In genomic region chrX:130118396-130118795, GRCh38 we compare ENCODE assay signal across 9 cellular contexts. TPM values are rescaled to one million over a fixed set of nuclear protein-coding genes. Genes with fewer than 3 reads are reported as not detected.
DNase-seq lines count a peak whose midpoint lies in the region; ATAC-seq and TF ChIP-seq lines count a peak whose summit lies in the region.
"Had no signal": no experiment of that assay in that cellular context is flagged by ENCODE, and none has a peak within 500 bp of the region (broad histone marks: within the 10 kb centered on the region; RNA-seq: fewer than 3 reads in every experiment).

No MANE protein-coding gene starts in this region.

- DNase-seq in activated T-cell treated with anti-CD3 and anti-CD28 coated beads, Interleukin-2, amount 50 U/mL, for 72 hours = peak; percentile 13
- no peak for DNase-seq in activated T-cell treated with anti-CD3 and anti-CD28 coated beads for 4 hours
- peak; percentile 88 for DNase-seq in fibroblast of the aortic adventitia (ENCODE audit: low read depth)
- no peak for DNase-seq in Ammon's horn (ENCODE audit: low spot score)
- DNase-seq in mucosa of gallbladder (ENCODE audit: low spot score) = no peak
- no peak for DNase-seq in NCI-H187 (lab: John Stamatoyannopoulos, UW)

- ATAC-seq in activated T-cell treated with anti-CD3 and anti-CD28 coated beads, Interleukin-2, amount 50 U/mL, for 72 hours (replicated peaks in 1 of 2) = peak; percentile 20 to 33
- peak; percentile 28 for ATAC-seq in SK-N-SH treated with all-trans-retinoic acid at 6 μM for 48 hours

- H3K36me3 Mint-ChIP-seq in activated T-cell treated with anti-CD3 and anti-CD28 coated beads, Interleukin-2, amount 50 U/mL, for 72 hours (ENCODE audit: insufficient read depth in 2 of 2) = no peaks in the 10 kb centered on the region

- peak overlapping the region in 1 of 2 donors; percentile 23 for H3K4me3 Mint-ChIP-seq in activated T-cell treated with anti-CD3 and anti-CD28 coated beads, Interleukin-2, amount 50 U/mL, for 72 hours

- no peak for TF ChIP-seq CTCF in fibroblast of the aortic adventitia (IDR thresholded peaks at IDR 0.05; ENCODE audit: insufficient read depth, low read length)

- H3K9me3 ChIP-seq in stomach smooth muscle (ENCODE audit: control insufficient read depth in 2 of 2, low read length in 2 of 2) = no peaks in the 10 kb centered on the region

- H3K4me1 ChIP-seq in stomach smooth muscle (ENCODE audit: control insufficient read depth, insufficient read depth, low read length) = peaks cover 17% of the 10 kb centered on the region

- no peak overlapping the region for H3K27ac Mint-ChIP-seq in activated T-cell treated with anti-CD3 and anti-CD28 coated beads, Interleukin-2, amount 50 U/mL, for 72 hours

- peaks cover 48% of the 10 kb centered on the region for H3K4me1 Mint-ChIP-seq in activated T-cell treated with anti-CD3 and anti-CD28 coated beads, Interleukin-2, amount 50 U/mL, for 72 hours (ENCODE audit: low read depth)

- H3K36me3 ChIP-seq in stomach smooth muscle (ENCODE audit: control insufficient read depth in 2 of 2, insufficient read depth in 2 of 2, low read length in 2 of 2) = no peaks in the 10 kb centered on the region

- peaks cover 0 to 10% of the 10 kb centered on the region in 2 donors for H3K27me3 ChIP-seq in stomach smooth muscle (ENCODE audit: control insufficient read depth in 1 of 2, insufficient read depth in 2 of 2, low read length in 2 of 2)

- peak overlapping the region; percentile 11 for H3K27ac ChIP-seq in stomach smooth muscle (ENCODE audit: low read length)
- H3K27ac ChIP-seq: C4-2B had no signal

- no peaks in the 10 kb centered on the region for H3K9me3 Mint-ChIP-seq in activated T-cell treated with anti-CD3 and anti-CD28 coated beads, Interleukin-2, amount 50 U/mL, for 72 hours

- H3K27me3 Mint-ChIP-seq in activated T-cell treated with anti-CD3 and anti-CD28 coated beads, Interleukin-2, amount 50 U/mL, for 72 hours (ENCODE audit: low read depth) = peaks cover 7% of the 10 kb centered on the region

- H3K4me3 ChIP-seq in fibroblast of the aortic adventitia (ENCODE audit: low read depth, low read length) (peak overlapping the region; percentile 15), stomach smooth muscle (ENCODE audit: low read length in 2 of 2) (no peak overlapping the region)

- no peak overlapping the region for H3K9ac ChIP-seq in stomach smooth muscle (ENCODE audit: low read length in 2 of 2)

TF ChIP-seq in SK-N-SH treated with all-trans-retinoic acid at 6 μM for 48 hours, 23 proteins besides CTCF, POLR2A, EP300 and RAD21:
- TF ChIP-seq ZFP3 (CRISPR knock-in tag; IDR thresholded peaks at IDR 0.05) = no peak
- TF ChIP-seq ZNF8 (CRISPR knock-in tag; IDR thresholded peaks at IDR 0.05) = no peak
- TF ChIP-seq POU6F1 (CRISPR knock-in tag; IDR thresholded peaks at IDR 0.05; ENCODE audit: borderline replicate concordance, low read depth) = no peak
- TF ChIP-seq ZNF70 (CRISPR knock-in tag; IDR thresholded peaks at IDR 0.05) = no peak
- no peak for TF ChIP-seq TSHZ2 (CRISPR knock-in tag; IDR thresholded peaks at IDR 0.05)
- TF ChIP-seq OSR1 (CRISPR knock-in tag; IDR thresholded peaks at IDR 0.05) = no peak
- no peak for TF ChIP-seq ZNF565 (CRISPR knock-in tag; conservative IDR thresholded peaks at IDR 0.05; ENCODE audit: low read depth)
- no peak for TF ChIP-seq CSRNP3 (CRISPR knock-in tag; IDR thresholded peaks at IDR 0.05)
- TF ChIP-seq TOX (CRISPR knock-in tag; IDR thresholded peaks at IDR 0.05; ENCODE audit: borderline replicate concordance) = no peak
- no peak for TF ChIP-seq ZC3H10 (CRISPR knock-in tag; IDR thresholded peaks at IDR 0.05)
- no peak for TF ChIP-seq ISL1 (CRISPR knock-in tag; IDR thresholded peaks at IDR 0.05)
- no peak for TF ChIP-seq SNAI2 (CRISPR knock-in tag; IDR thresholded peaks at IDR 0.05)
- no peak for TF ChIP-seq PPARA (CRISPR knock-in tag; IDR thresholded peaks at IDR 0.05; ENCODE audit: borderline replicate concordance)
- no peak for TF ChIP-seq TCF4 (CRISPR knock-in tag; IDR thresholded peaks at IDR 0.05; ENCODE audit: borderline replicate concordance)
- TF ChIP-seq GLIS3 (CRISPR knock-in tag; IDR thresholded peaks at IDR 0.05) = no peak
- no peak for TF ChIP-seq BACH2 (CRISPR knock-in tag; IDR thresholded peaks at IDR 0.05; ENCODE audit: borderline replicate concordance)

RNA-seq across cellular contexts. Expression of gene ELF4, which starts 8.1 kb away (rescaled TPM):
- 10 to 100 TPM; 37.9 to 41.0 TPM for total RNA-seq in activated T-cell treated with anti-CD3 and anti-CD28 coated beads, Interleukin-2, amount 50 U/mL, for 72 hours
- total RNA-seq in fibroblast of the aortic adventitia (ENCODE audit: low replicate concordance) (9.6 and 16.6 TPM in 2 replicates), mucosa of gallbladder (12.5 TPM)

RNA-seq across cellular contexts. Expression of gene AIFM1, which starts 47.2 kb away (rescaled TPM):
- 10 to 100 TPM; 40.6 to 45.6 TPM for total RNA-seq in activated T-cell treated with anti-CD3 and anti-CD28 coated beads, Interleukin-2, amount 50 U/mL, for 72 hours
- total RNA-seq in fibroblast of the aortic adventitia (ENCODE audit: low replicate concordance) (18.1 and 20.9 TPM in 2 replicates), mucosa of gallbladder (41.3 TPM)

RNA-seq across cellular contexts. Expression of gene RAB33A, which starts 53.4 kb away (rescaled TPM):
- 10 to 100 TPM; 22.9 to 23.3 TPM for total RNA-seq in activated T-cell treated with anti-CD3 and anti-CD28 coated beads, Interleukin-2, amount 50 U/mL, for 72 hours
- 3.0 TPM in 1 of 2 replicates, not detected in the other for total RNA-seq in fibroblast of the aortic adventitia (ENCODE audit: low replicate concordance)
- total RNA-seq in mucosa of gallbladder = 1.2 TPM

Comparison
In these comparisons a context has a peak if more than half of its experiments do, and no peak if none do; other contexts are left out.
1. DNase-seq: peak in activated T-cell treated with anti-CD3 and anti-CD28 coated beads, Interleukin-2, amount 50 U/mL, for 72 hours (2 of 2) and fibroblast of the aortic adventitia (single experiment); none in activated T-cell treated with anti-CD3 and anti-CD28 coated beads for 4 hours (single experiment), Ammon's horn (single experiment), mucosa of gallbladder (single experiment) and NCI-H187 (0 of 2).